22 cellular contexts compared by ENCODE assay signal in genomic region chr7:132145063-132145462, GRCh38.
"Had no signal": no experiment of that assay in that cellular context is flagged by ENCODE, and none has a peak within 500 bp of the region (broad histone marks: within the 10 kb centered on the region; RNA-seq: fewer than 3 reads in every experiment).

No MANE protein-coding gene starts in this region.

- H3K9me3 Mint-ChIP-seq: activated naive CD8-positive, alpha-beta T cell treated with anti-CD3 and anti-CD28 coated beads for 36 hours; activated T-cell treated with anti-CD3 and anti-CD28 coated beads, Interleukin-2, amount 50 U/mL, for 24 hours; activated T-helper 2 cell treated with anti-CD3 and anti-CD28 coated beads, Interferon-gamma antibody, Interleukin-2, Interleukin-4, amounts not matched to agents 10 μg/mL and 5 μg/mL and 100 μg/mL, durations not matched to agents 14 hours and 24 hours and 36 hours; mesothelial cell of epicardium; natural killer cell had no signal

- H3K4me1 Mint-ChIP-seq: activated naive CD8-positive, alpha-beta T cell treated with anti-CD3 and anti-CD28 coated beads for 36 hours; mesothelial cell of epicardium; natural killer cell had no signal

- H3K27ac Mint-ChIP-seq: activated naive CD8-positive, alpha-beta T cell treated with anti-CD3 and anti-CD28 coated beads for 36 hours; activated T-cell treated with anti-CD3 and anti-CD28 coated beads, Interleukin-2, amount 50 U/mL, for 24 hours; activated T-helper 2 cell treated with anti-CD3 and anti-CD28 coated beads, Interferon-gamma antibody, Interleukin-2, Interleukin-4, amounts not matched to agents 10 μg/mL and 5 μg/mL and 100 μg/mL, durations not matched to agents 14 hours and 24 hours and 36 hours; mesothelial cell of epicardium; natural killer cell had no signal

- H3K9me3 ChIP-seq: heart right ventricle, neutrophil, pancreas, psoas muscle, right atrium auricular region, tibial artery had no signal

- H3K27ac ChIP-seq: cardiac muscle cell, heart right ventricle, neutrophil, pancreas, psoas muscle, right atrium auricular region, tibial artery, WERI-Rb-1 had no signal

- H3K4me1 ChIP-seq: pancreas, psoas muscle, right atrium auricular region had no signal

- H3K4me3 Mint-ChIP-seq: activated naive CD8-positive, alpha-beta T cell treated with anti-CD3 and anti-CD28 coated beads for 36 hours; activated T-cell treated with anti-CD3 and anti-CD28 coated beads, Interleukin-2, amount 50 U/mL, for 24 hours; mesothelial cell of epicardium; natural killer cell had no signal

- H3K36me3 ChIP-seq: neutrophil, pancreas, right atrium auricular region, tibial artery, WERI-Rb-1 had no signal

- H3K36me3 Mint-ChIP-seq: activated naive CD8-positive, alpha-beta T cell treated with anti-CD3 and anti-CD28 coated beads for 36 hours; mesothelial cell of epicardium; natural killer cell had no signal

- H3K4me3 ChIP-seq: cardiac muscle cell, heart right ventricle, pancreas, psoas muscle, right atrium auricular region, tibial artery had no signal

- H3K27me3 ChIP-seq: cardiac muscle cell, heart right ventricle, neutrophil, pancreas, right atrium auricular region, tibial artery had no signal

- ATAC-seq: left lobe of liver; natural killer cell; stimulated activated naive CD8-positive, alpha-beta T cell treated with anti-CD3 and anti-CD28 coated beads, Interleukin-15, Interleukin-2, amounts not matched to agents 100 U/mL and 50 U/mL, for 24 hours had no signal

- H3K27me3 Mint-ChIP-seq: activated naive CD8-positive, alpha-beta T cell treated with anti-CD3 and anti-CD28 coated beads for 36 hours; activated T-cell treated with anti-CD3 and anti-CD28 coated beads, Interleukin-2, amount 50 U/mL, for 24 hours had no signal

- DNase-seq: activated CD4-positive, alpha-beta T cell treated with anti-CD3 and anti-CD28 coated beads for 1 hour; activated CD8-positive, alpha-beta memory T cell treated with anti-CD3 and anti-CD28 coated beads for 24 hours; activated CD8-positive, alpha-beta memory T cell treated with anti-CD3 and anti-CD28 coated beads, Interleukin-2, amount 50 U/mL, for 4 hours; activated naive CD4-positive, alpha-beta T cell treated with Interleukin-2 at 50 U/mL for 16 hours; activated naive CD8-positive, alpha-beta T cell treated with anti-CD3 and anti-CD28 coated beads for 36 hours; activated T-cell treated with anti-CD3 and anti-CD28 coated beads, Interleukin-2, amount 50 U/mL, for 24 hours; natural killer cell; pancreas; stimulated activated CD4-positive, alpha-beta T cell treated with anti-CD3 and anti-CD28 coated beads, Interleukin-12 subunit alpha, Interleukin-12 subunit beta, amount 100 ng/mL, for 4 hours; stimulated activated CD4-positive, alpha-beta T cell treated with anti-CD3 and anti-CD28 coated beads, Interleukin-4, amount 100 ng/mL, for 4 hours; stimulated activated naive CD8-positive, alpha-beta T cell treated with anti-CD3 and anti-CD28 coated beads, Interleukin-15, Interleukin-2, amounts not matched to agents 100 U/mL and 50 U/mL, for 24 hours; T-helper 1 cell had no signal
